12 cellular contexts compared by ENCODE assay signal in the genomic region with DNA sequence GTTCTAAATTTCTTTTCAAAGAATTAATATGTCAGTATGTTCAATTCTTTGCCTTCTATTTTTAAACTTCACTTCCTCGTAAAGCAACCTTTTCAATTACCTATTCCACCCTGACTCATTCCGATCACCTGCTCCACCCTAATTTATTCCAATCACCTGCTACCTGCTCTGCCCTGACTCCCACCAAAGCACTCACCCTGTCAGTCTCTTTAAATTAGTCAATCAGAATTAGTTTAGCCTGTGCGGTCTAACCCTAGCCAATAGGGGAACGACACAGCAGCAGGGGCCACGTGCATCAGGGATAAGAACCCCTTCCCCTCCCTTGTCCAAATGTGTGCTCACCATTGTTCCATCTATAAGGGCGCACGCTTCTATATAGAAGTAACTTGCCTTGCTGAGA. TPM values are rescaled to one million over a fixed set of nuclear protein-coding genes. Genes with fewer than 3 reads are reported as not detected.
"Had no signal": no experiment of that assay in that cellular context is flagged by ENCODE, and none has a peak within 500 bp of the region (broad histone marks: within the 10 kb centered on the region; RNA-seq: fewer than 3 reads in every experiment).

No MANE protein-coding gene starts in this region.

RNA-seq across cellular contexts. Expression of gene CAPN11, which starts 26.7 kb away (rescaled TPM):
- total RNA-seq: kidney epithelial cell, natural killer cell had no signal
- polyA plus RNA-seq: neural cell had no signal

RNA-seq across cellular contexts. Expression of gene MYMX, which starts 31.4 kb away (rescaled TPM):
- total RNA-seq: gastrocnemius medialis, hepatocyte, kidney epithelial cell, lower lobe of right lung, natural killer cell, right atrium auricular region, stomach, temporal lobe, thyroid gland, ureter, vagina had no signal
- polyA plus RNA-seq: hepatocyte, neural cell had no signal
